In the genomic region with DNA sequence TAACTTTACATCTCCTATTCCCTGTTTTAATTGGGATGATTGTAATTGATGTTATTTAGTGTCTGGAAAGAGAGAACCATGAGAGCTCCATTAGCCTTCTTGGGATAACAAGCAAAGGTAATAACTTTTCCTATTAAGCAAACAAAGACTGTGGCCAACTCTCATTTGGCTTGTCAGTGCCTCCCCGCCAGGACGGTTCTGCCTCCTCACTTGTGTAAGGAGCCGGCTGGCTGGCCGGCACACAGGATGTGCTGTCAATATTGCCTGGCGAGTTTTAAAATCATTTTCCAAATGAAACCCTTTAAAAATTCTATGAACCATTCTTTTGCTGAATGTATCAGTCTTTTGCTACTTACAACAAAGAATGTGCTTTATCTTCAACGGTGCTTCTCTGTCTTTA, we compare ENCODE assay signal across 16 cellular contexts.
DNase-seq lines count a peak whose midpoint lies in the region; ATAC-seq and TF ChIP-seq lines count a peak whose summit lies in the region.
"Had no signal": no experiment of that assay in that cellular context is flagged by ENCODE, and none has a peak within 500 bp of the region (broad histone marks: within the 10 kb centered on the region; RNA-seq: fewer than 3 reads in every experiment).

No MANE protein-coding gene starts in this region.

- H3K27me3 Mint-ChIP-seq in CD4-positive, alpha-beta memory T cell, result no peaks in the 10 kb centered on the region
- H3K27me3 Mint-ChIP-seq: activated CD8-positive, alpha-beta T cell treated with anti-CD3 and anti-CD28 coated beads for 36 hours; dendritic cell treated with granulocyte-macrophage colony-stimulating factor and Interleukin-4, amounts not matched to agents 40 ng/mL and 50 ng/mL, for 4 days; naive B cell; stimulated activated naive CD8-positive, alpha-beta T cell treated with anti-CD3 and anti-CD28 coated beads, Interleukin-15, Interleukin-2, amounts not matched to agents 100 ng/mL and 50 ng/mL, for 24 hours had no signal

- POLR2A ChIA-PET in CD4-positive, alpha-beta memory T cell (lab: Charles Lee; ENCODE audit: partially characterized antibody), result no interaction called here

- peaks cover 0 to 2% (median 0%) of the 10 kb centered on the region in 8 donors for H3K9me3 Mint-ChIP-seq in CD4-positive, alpha-beta memory T cell
- H3K9me3 Mint-ChIP-seq: activated CD8-positive, alpha-beta T cell treated with anti-CD3 and anti-CD28 coated beads for 36 hours; activated T-helper 2 cell treated with anti-CD3 and anti-CD28 coated beads, Interferon-gamma antibody, Interleukin-2, Interleukin-4, amounts not matched to agents 10 μg/mL and 5 μg/mL and 100 μg/mL, durations not matched to agents 14 hours and 24 hours and 36 hours; dendritic cell treated with granulocyte-macrophage colony-stimulating factor and Interleukin-4, amounts not matched to agents 40 ng/mL and 50 ng/mL, for 4 days; stimulated activated naive CD8-positive, alpha-beta T cell treated with anti-CD3 and anti-CD28 coated beads, Interleukin-15, Interleukin-2, amounts not matched to agents 100 ng/mL and 50 ng/mL, for 24 hours had no signal

- no peak overlapping the region for H3K27ac Mint-ChIP-seq in CD4-positive, alpha-beta memory T cell
- H3K27ac Mint-ChIP-seq: activated CD8-positive, alpha-beta T cell treated with anti-CD3 and anti-CD28 coated beads for 36 hours; activated T-helper 2 cell treated with anti-CD3 and anti-CD28 coated beads, Interferon-gamma antibody, Interleukin-2, Interleukin-4, amounts not matched to agents 10 μg/mL and 5 μg/mL and 100 μg/mL, durations not matched to agents 14 hours and 24 hours and 36 hours; dendritic cell treated with granulocyte-macrophage colony-stimulating factor and Interleukin-4, amounts not matched to agents 40 ng/mL and 50 ng/mL, for 4 days; naive B cell; stimulated activated naive CD8-positive, alpha-beta T cell treated with anti-CD3 and anti-CD28 coated beads, Interleukin-15, Interleukin-2, amounts not matched to agents 100 ng/mL and 50 ng/mL, for 24 hours had no signal

- H3K4me3 ChIP-seq in cardiac muscle cell (no peak overlapping the region), heart right ventricle (no peak overlapping the region), hepatocyte (no peak overlapping the region), thyroid gland (replicated peaks in 1 of 3) (no peak overlapping the region)
- no peak overlapping the region for H3K4me3 ChIP-seq in CD4-positive, alpha-beta memory T cell (ENCODE audit: low read length in 2 of 2)
- H3K4me3 ChIP-seq: ascending aorta, left lung, uterus had no signal

- TF ChIP-seq CTCF in cardiac muscle cell (IDR thresholded peaks at IDR 0.05; ENCODE audit: low read depth, low read length) (no peak), heart right ventricle (IDR thresholded peaks at IDR 0.05) (no peak), hepatocyte (IDR thresholded peaks at IDR 0.05; ENCODE audit: poor library complexity) (no peak), thyroid gland (IDR thresholded peaks at IDR 0.05) (no peak)

- H3K36me3 ChIP-seq in cardiac muscle cell (no peaks in the 10 kb centered on the region), heart right ventricle (no peaks in the 10 kb centered on the region), hepatocyte (replicated peaks; ENCODE audit: insufficient read depth, low read depth) (no peaks in the 10 kb centered on the region), thyroid gland (no peaks in the 10 kb centered on the region)
- no peaks in the 10 kb centered on the region for H3K36me3 ChIP-seq in CD4-positive, alpha-beta memory T cell (ENCODE audit: insufficient read depth, low read length)
- H3K36me3 ChIP-seq: ascending aorta, left lung, uterus had no signal

- ATAC-seq in heart right ventricle (no peak), HG02884 (IDR thresholded peaks at IDR 0.05; ENCODE audit: unreplicated experiment) (no peak)

- no peak for TF ChIP-seq POLR2A in thyroid gland (IDR thresholded peaks at IDR 0.05)

- intact Hi-C loops in heart right ventricle (cut with DNase I) (loop anchor here in 4 of 10 donors (5.0 to 10.0 kb wide), 3 partner anchors 1100 to 1120 kb away; no protein-coding TSS in a partner anchor), thyroid gland (cut with DNase I) (loop anchor here (10.0 kb wide), 1 partner anchor 1130 kb away; no protein-coding TSS in a partner anchor)
- intact Hi-C loops in CD4-positive, alpha-beta memory T cell (cut with micrococcal nuclease), result no loop called here

- no peaks in the 10 kb centered on the region for H3K36me3 Mint-ChIP-seq in CD4-positive, alpha-beta memory T cell
- H3K36me3 Mint-ChIP-seq: naive B cell had no signal

- CTCF ChIA-PET in CD4-positive, alpha-beta memory T cell (lab: Charles Lee; ENCODE audit: partially characterized antibody), result interaction anchor here (1.1 to 1.8 kb wide), 8 partner anchors 10 to 1113 kb away, joined by 3 to 8 read pairs (median 4); no protein-coding TSS in a partner anchor

- peak overlapping the region; percentile 41 for H3K4me2 ChIP-seq in hepatocyte

- no peak overlapping the region for H3K4me3 Mint-ChIP-seq in CD4-positive, alpha-beta memory T cell
- H3K4me3 Mint-ChIP-seq: activated CD8-positive, alpha-beta T cell treated with anti-CD3 and anti-CD28 coated beads for 36 hours; dendritic cell treated with granulocyte-macrophage colony-stimulating factor and Interleukin-4, amounts not matched to agents 40 ng/mL and 50 ng/mL, for 4 days; naive B cell; stimulated activated naive CD8-positive, alpha-beta T cell treated with anti-CD3 and anti-CD28 coated beads, Interleukin-15, Interleukin-2, amounts not matched to agents 100 ng/mL and 50 ng/mL, for 24 hours had no signal

- H3K4me1 Mint-ChIP-seq in CD4-positive, alpha-beta memory T cell, result no peaks in the 10 kb centered on the region
- H3K4me1 Mint-ChIP-seq: naive B cell had no signal

- H3K79me2 ChIP-seq in hepatocyte, result no peaks in the 10 kb centered on the region

- no peak for DNase-seq in cardiac muscle cell (ENCODE audit: low read depth in 1 of 2, low spot score in 1 of 2)
- no peak for DNase-seq in heart right ventricle
- DNase-seq in NCI-H69 (lab: John Stamatoyannopoulos, UW), result peak; percentile 91
- DNase-seq in hepatocyte (ENCODE audit: low spot score), result no peak
- peak; percentile 25 to 55 for DNase-seq in thyroid gland
- no peak for DNase-seq in CD4-positive, alpha-beta memory T cell
- DNase-seq in DMS114 treated with DMSO at 0.1 percent for 48 hours (lab: John Stamatoyannopoulos, UW; ENCODE audit: unreplicated experiment), result no peak
- DNase-seq: naive B cell, uterus had no signal

- H3K27ac ChIP-seq in cardiac muscle cell (peak overlapping the region; percentile 5), heart right ventricle (no peak overlapping the region), hepatocyte (no peak overlapping the region), thyroid gland (no peak overlapping the region)
- H3K27ac ChIP-seq in CD4-positive, alpha-beta memory T cell (ENCODE audit: low read depth, low read length), result no peak overlapping the region
- H3K27ac ChIP-seq: ascending aorta, left lung, uterus had no signal

- H3K9me3 ChIP-seq in cardiac muscle cell (ENCODE audit: low read depth), result no peaks in the 10 kb centered on the region
- H3K9me3 ChIP-seq in heart right ventricle, result no peaks in the 10 kb centered on the region
- H3K9me3 ChIP-seq in hepatocyte (ENCODE audit: low read depth), result no peaks in the 10 kb centered on the region
- H3K9me3 ChIP-seq in thyroid gland, result no peaks in the 10 kb centered on the region
- H3K9me3 ChIP-seq in CD4-positive, alpha-beta memory T cell (ENCODE audit: control insufficient read depth in 1 of 2, low read length in 2 of 2), result no peaks in the 10 kb centered on the region
- H3K9me3 ChIP-seq: ascending aorta, left lung, uterus had no signal

- H3K27me3 ChIP-seq in cardiac muscle cell (no peaks in the 10 kb centered on the region), heart right ventricle (no peaks in the 10 kb centered on the region), hepatocyte (no peaks in the 10 kb centered on the region), thyroid gland (no peaks in the 10 kb centered on the region)
- H3K27me3 ChIP-seq in CD4-positive, alpha-beta memory T cell (ENCODE audit: insufficient read depth, low read length), result no peaks in the 10 kb centered on the region
- H3K27me3 ChIP-seq: ascending aorta, left lung, uterus had no signal

- no peaks in the 10 kb centered on the region for H4K20me1 ChIP-seq in hepatocyte (ENCODE audit: insufficient read depth, poor library complexity, severe bottlenecking)

- H2AFZ ChIP-seq in hepatocyte, result no peak overlapping the region

- no peaks in the 10 kb centered on the region for H3K9me2 ChIP-seq in hepatocyte (replicated peaks; ENCODE audit: insufficient read depth)

- H3K4me1 ChIP-seq in cardiac muscle cell (ENCODE audit: low read depth) (peaks cover 20% of the 10 kb centered on the region), heart right ventricle (no peaks in the 10 kb centered on the region), hepatocyte (ENCODE audit: insufficient read depth) (no peaks in the 10 kb centered on the region), thyroid gland (peaks cover 0 to 4% of the 10 kb centered on the region in 2 donors)
- H3K4me1 ChIP-seq in CD4-positive, alpha-beta memory T cell (ENCODE audit: insufficient read depth, low read length), result no peaks in the 10 kb centered on the region
- H3K4me1 ChIP-seq: ascending aorta, left lung, uterus had no signal

- WGBS in heart right ventricle, 2 donors, result 28 to 47% methylated on average over 6 of the region's 6 CpGs
- WGBS in hepatocyte (ENCODE audit: low lambda C conversion rate, missing lambda C conversion rate), result 23% methylated on average over 6 of the region's 6 CpGs
- WGBS in thyroid gland, 2 donors, result 26 to 30% methylated on average over 6 of the region's 6 CpGs

Comparison
In these comparisons a context has a peak if more than half of its experiments do, and no peak if none do; other contexts are left out.
1. DNase-seq: peak in NCI-H69 (single experiment) and thyroid gland (2 of 2); none in cardiac muscle cell (0 of 2), heart right ventricle (0 of 2), hepatocyte (single experiment), CD4-positive, alpha-beta memory T cell (0 of 5) and DMS114 treated with DMSO at 0.1 percent for 48 hours (single experiment).